ENCODE assay signal across 8 cellular contexts in the genomic region with DNA sequence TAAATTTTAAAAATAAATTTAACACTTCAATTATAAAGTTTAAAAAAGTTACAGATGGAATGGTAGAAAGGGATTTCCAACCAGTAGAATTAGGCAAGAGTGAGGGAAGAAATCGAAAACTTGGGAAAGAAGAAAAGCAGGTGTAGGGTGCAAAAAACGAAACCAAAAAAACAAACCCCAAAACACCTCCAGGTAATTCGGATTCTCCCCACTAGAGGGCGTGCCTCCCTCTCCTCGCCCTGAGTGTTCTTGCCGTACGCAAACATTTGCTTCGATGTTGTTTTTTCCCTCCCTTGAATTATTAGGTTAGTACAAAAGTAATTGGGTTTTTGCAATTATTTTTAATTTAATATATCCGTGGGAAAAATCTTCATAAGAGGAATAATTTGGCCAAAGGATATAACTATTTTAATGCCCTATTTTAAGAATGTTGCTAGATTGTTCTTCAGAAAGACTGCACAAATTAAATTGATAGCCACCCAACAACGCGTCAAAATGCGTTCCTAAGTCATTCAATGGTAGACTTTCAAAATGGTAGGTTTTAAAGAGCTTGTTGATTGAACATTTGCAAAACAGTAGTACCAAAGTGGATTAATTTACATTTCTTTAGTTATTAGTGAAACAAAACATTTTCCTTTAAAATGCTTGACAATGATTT.
A peak's percentile ranks its signal among the peaks of the same experiment; 100 is the strongest.
DNase-seq lines count a peak whose midpoint lies in the region; ATAC-seq and TF ChIP-seq lines count a peak whose summit lies in the region.

No MANE protein-coding gene starts in this region.

- TF ChIP-seq CTCF in mesothelial cell of epicardium (IDR thresholded peaks at IDR 0.05; ENCODE audit: unreplicated experiment): peak; percentile 98

- H3K27me3 ChIP-seq in effector memory CD4-positive, alpha-beta T cell (replicated peaks; ENCODE audit: control insufficient read depth, insufficient read depth, low read length, poor library complexity, severe bottlenecking): no peaks in the 10 kb centered on the region

- no peaks in the 10 kb centered on the region for H3K9me3 Mint-ChIP-seq in activated CD4-positive, alpha-beta memory T cell treated with anti-CD3 and anti-CD28 coated beads for 36 hours
- peaks cover under 1% of the 10 kb centered on the region for H3K9me3 Mint-ChIP-seq in mesothelial cell of epicardium

- H3K4me1 ChIP-seq in effector memory CD4-positive, alpha-beta T cell (ENCODE audit: control insufficient read depth, insufficient read depth, low read length, poor library complexity, severe bottlenecking): peaks cover 37% of the 10 kb centered on the region

- intact Hi-C loops in activated CD4-positive, alpha-beta memory T cell treated with anti-CD3 and anti-CD28 coated beads for 36 hours (cut with micrococcal nuclease): loop anchor here (1.0 to 5.0 kb wide), 9 partner anchors 37 to 333 kb away; a partner anchor contains a TSS

- H3K9me3 ChIP-seq in effector memory CD4-positive, alpha-beta T cell (ENCODE audit: control insufficient read depth, low read length): no peaks in the 10 kb centered on the region

- peak; percentile 51 to 70 (median 59) for DNase-seq in activated CD4-positive, CD25-positive, alpha-beta regulatory T cell (lab: John Stamatoyannopoulos, UW)
- DNase-seq in NCI-H345 (lab: John Stamatoyannopoulos, UW): peak; percentile 69
- DNase-seq in activated CD4-positive, alpha-beta memory T cell treated with anti-CD3 and anti-CD28 coated beads for 36 hours: peak; percentile 87
- DNase-seq in effector memory CD4-positive, alpha-beta T cell: peak; percentile 59 to 72 (median 62)
- DNase-seq in mesothelial cell of epicardium (ENCODE audit: low spot score in 2 of 2, unreplicated experiment in 2 of 2): peak; percentile 57 to 89
- peak; percentile 64 for DNase-seq in stimulated activated CD8-positive, alpha-beta memory T cell treated with anti-CD3 and anti-CD28 coated beads, Interleukin-15, amount 100 ng/mL, for 24 hours (ENCODE audit: low read depth)

- no peaks in the 10 kb centered on the region for H3K27me3 Mint-ChIP-seq in activated CD4-positive, alpha-beta memory T cell treated with anti-CD3 and anti-CD28 coated beads for 36 hours
- H3K27me3 Mint-ChIP-seq in mesothelial cell of epicardium (ENCODE audit: low read depth): peaks cover 2% of the 10 kb centered on the region

- H3K36me3 Mint-ChIP-seq in activated CD4-positive, alpha-beta memory T cell treated with anti-CD3 and anti-CD28 coated beads for 36 hours: no peaks in the 10 kb centered on the region
- H3K36me3 Mint-ChIP-seq in mesothelial cell of epicardium: no peaks in the 10 kb centered on the region

- POLR2A ChIA-PET in activated CD4-positive, alpha-beta memory T cell treated with anti-CD3 and anti-CD28 coated beads for 36 hours (lab: Charles Lee): interaction anchor here (2.0 kb wide), 1 partner anchor 57 kb away, joined by 7 read pairs; a partner anchor contains a TSS

- H3K4me3 Mint-ChIP-seq in activated CD4-positive, alpha-beta memory T cell treated with anti-CD3 and anti-CD28 coated beads for 36 hours: peak overlapping the region; percentile 12
- peak overlapping the region; percentile 73 for H3K4me3 Mint-ChIP-seq in mesothelial cell of epicardium

- ATAC-seq in activated CD4-positive, CD25-positive, alpha-beta regulatory T cell treated with anti-CD3 and anti-CD28 coated beads, Interleukin-2, amount 50 U/mL, for 24 hours: no peak
- ATAC-seq in HG02884 (IDR thresholded peaks at IDR 0.05; ENCODE audit: unreplicated experiment): no peak

- H3K4me1 Mint-ChIP-seq in activated CD4-positive, alpha-beta memory T cell treated with anti-CD3 and anti-CD28 coated beads for 36 hours (ENCODE audit: low read depth): peaks cover 43% of the 10 kb centered on the region
- H3K4me1 Mint-ChIP-seq in mesothelial cell of epicardium: peaks cover 21% of the 10 kb centered on the region

- CTCF ChIA-PET in activated CD4-positive, alpha-beta memory T cell treated with anti-CD3 and anti-CD28 coated beads for 36 hours (lab: Charles Lee): interaction anchor here (0.6 to 8.1 kb wide), 20 partner anchors 16 to 644 kb away, joined by 3 to 179 read pairs (median 6); a partner anchor contains a TSS

- H3K36me3 ChIP-seq in effector memory CD4-positive, alpha-beta T cell (ENCODE audit: control insufficient read depth, insufficient read depth, low read length): no peaks in the 10 kb centered on the region

- H3K27ac Mint-ChIP-seq in activated CD4-positive, alpha-beta memory T cell treated with anti-CD3 and anti-CD28 coated beads for 36 hours: no peak overlapping the region
- H3K27ac Mint-ChIP-seq in mesothelial cell of epicardium: no peak overlapping the region

- H3K4me3 ChIP-seq in effector memory CD4-positive, alpha-beta T cell (ENCODE audit: insufficient read depth, low read depth, low read length, poor library complexity, severe bottlenecking): peak overlapping the region; percentile 45

- H3K27ac ChIP-seq in effector memory CD4-positive, alpha-beta T cell (ENCODE audit: insufficient read depth, low read length, poor library complexity, severe bottlenecking): no peak overlapping the region
